8 cellular contexts compared by ENCODE assay signal in the genomic region with DNA sequence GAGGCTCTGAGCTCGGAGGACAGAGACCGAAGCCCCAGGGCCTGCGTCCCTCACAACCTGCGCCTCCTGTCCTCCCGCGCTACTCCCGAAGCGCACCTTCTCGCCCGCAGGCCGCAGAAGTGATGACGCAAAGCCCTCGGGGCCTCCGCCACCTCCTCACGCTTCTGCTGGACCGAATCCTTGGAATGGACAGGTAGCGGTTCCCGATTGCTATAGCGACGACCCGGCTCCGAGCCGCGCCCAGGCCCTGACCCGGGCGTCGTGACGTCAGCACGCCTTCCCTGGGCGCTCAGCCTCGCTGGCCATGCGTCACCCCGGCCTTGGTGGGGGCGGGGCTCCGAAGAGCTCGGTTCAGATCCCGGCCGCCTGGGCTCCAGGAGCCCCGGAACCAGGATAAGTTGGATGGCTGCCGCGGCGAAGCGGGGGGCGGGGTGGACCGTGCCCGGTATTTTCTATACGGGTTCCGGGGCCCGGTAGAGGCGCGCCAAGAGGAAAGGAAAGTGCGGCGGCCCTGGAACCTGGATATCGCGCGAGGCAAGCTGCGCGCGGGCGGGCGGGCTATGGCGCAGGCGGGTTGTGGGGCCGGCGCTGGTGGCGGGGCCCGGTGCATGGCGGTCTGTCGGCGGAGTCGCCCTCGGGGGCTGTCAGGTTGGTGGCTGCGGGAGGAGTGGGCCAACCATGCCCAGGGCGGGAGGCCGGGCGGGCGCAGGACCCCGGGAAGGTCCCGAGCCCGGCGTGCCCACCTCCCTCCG. TPM values are rescaled to one million over a fixed set of nuclear protein-coding genes. Genes with fewer than 3 reads are reported as not detected.
A peak's percentile ranks its signal among the peaks of the same experiment; 100 is the strongest.
DNase-seq lines count a peak whose midpoint lies in the region; ATAC-seq and TF ChIP-seq lines count a peak whose summit lies in the region.

A gene (plus strand): TSS at position 542 of the 752 bp plus-strand sequence. CDS start 21,417 bp downstream, outside the sequence.

- no peaks in the 10 kb centered on the region for H3K9me3 Mint-ChIP-seq in activated CD4-positive, alpha-beta T cell treated with anti-CD3 and anti-CD28 coated beads for 36 hours (ENCODE audit: low read depth)

- POLR2A ChIA-PET in activated CD4-positive, alpha-beta T cell treated with anti-CD3 and anti-CD28 coated beads for 36 hours (lab: Charles Lee) = interaction anchor here (0.6 to 1.3 kb wide), 6 partner anchors 20 to 468 kb away, joined by 3 to 6 read pairs (median 4); a partner anchor contains a TSS

- DNase-seq in AML-193 (lab: John Stamatoyannopoulos, UW) = peak; percentile 93 to 94
- peak; percentile 95 to 96 for DNase-seq in NCI-H524 (lab: John Stamatoyannopoulos, UW)
- DNase-seq in activated CD4-positive, alpha-beta T cell treated with anti-CD3 and anti-CD28 coated beads for 36 hours = peak; percentile 95
- DNase-seq in choroid plexus epithelial cell (ENCODE audit: low read depth) = peak; percentile 97
- DNase-seq in kidney tubule cell (ENCODE audit: low spot score) = peak; percentile 99
- peak; percentile 80 to 94 (median 86) for DNase-seq in stimulated activated CD4-positive, alpha-beta T cell treated with anti-CD3 and anti-CD28 coated beads, Interleukin-1b, Interleukin-23, amount 100 ng/mL, for 24 hours (ENCODE audit: low read depth in 4 of 4, low spot score in 1 of 4)

- H3K4me1 Mint-ChIP-seq in activated CD4-positive, alpha-beta T cell treated with anti-CD3 and anti-CD28 coated beads for 36 hours = peaks cover 45% of the 10 kb centered on the region

- CTCF ChIA-PET in activated CD4-positive, alpha-beta T cell treated with anti-CD3 and anti-CD28 coated beads for 36 hours (lab: Charles Lee) = interaction anchor here (0.5 to 3.5 kb wide), 11 partner anchors 18 to 977 kb away, joined by 3 to 28 read pairs (median 3); a partner anchor contains a TSS

- peak within 1 kb of the TSS; percentile 91 for H3K4me3 Mint-ChIP-seq in activated CD4-positive, alpha-beta T cell treated with anti-CD3 and anti-CD28 coated beads for 36 hours

- H3K27me3 Mint-ChIP-seq in activated CD4-positive, alpha-beta T cell treated with anti-CD3 and anti-CD28 coated beads for 36 hours = no peaks in the 10 kb centered on the region

- peak within 1 kb of the TSS; percentile 90 for H3K27ac Mint-ChIP-seq in activated CD4-positive, alpha-beta T cell treated with anti-CD3 and anti-CD28 coated beads for 36 hours

- H3K36me3 Mint-ChIP-seq in activated CD4-positive, alpha-beta T cell treated with anti-CD3 and anti-CD28 coated beads for 36 hours (ENCODE audit: low read depth) = no peaks in the 10 kb centered on the region

- peak; percentile 77 for ATAC-seq in HG03442 (IDR thresholded peaks at IDR 0.05; ENCODE audit: unreplicated experiment)
- peak; percentile 89 for ATAC-seq in activated CD4-positive, alpha-beta T cell treated with anti-CD3 and anti-CD28 coated beads for 36 hours

- no peak for TF ChIP-seq CTCF in choroid plexus epithelial cell (conservative IDR thresholded peaks at IDR 0.05; ENCODE audit: low read depth, low read length)

- H3K4me3 ChIP-seq in choroid plexus epithelial cell (ENCODE audit: low read depth, low read length) = peak within 1 kb of the TSS; percentile 98

- intact Hi-C loops in activated CD4-positive, alpha-beta T cell treated with anti-CD3 and anti-CD28 coated beads for 36 hours (cut with DNase I, micrococcal nuclease) = loop anchor here in 1 of 2 experiments (1.0 to 2.0 kb wide), 7 partner anchors 43 to 937 kb away; a partner anchor contains a TSS

- peak; percentile 68 for TF ChIP-seq POLR2A in GM19193 (IDR thresholded peaks at IDR 0.05; ENCODE audit: extremely low read depth, insufficient read depth, insufficient read length)

RNA-seq across cellular contexts. Expression of the gene that starts here (rescaled TPM):
- total RNA-seq in activated CD4-positive, alpha-beta T cell treated with anti-CD3 and anti-CD28 coated beads for 36 hours = 10 to 100 TPM; 35.2 to 40.1 TPM

Comparison
In these comparisons a context has a peak if more than half of its experiments do, and no peak if none do; other contexts are left out.
1. Peak in every context shown above with its lines: DNase-seq, ATAC-seq and H3K4me3 ChIP-seq.